Comparison of ENCODE assay signal across 8 cellular contexts in genomic region chr2:113876503-113877387, GRCh38. TPM values are rescaled to one million over a fixed set of nuclear protein-coding genes. Genes with fewer than 3 reads are reported as not detected.
DNase-seq lines count a peak whose midpoint lies in the region; ATAC-seq and TF ChIP-seq lines count a peak whose summit lies in the region.

No MANE protein-coding gene starts in this region.

- no peak for DNase-seq in IMR-90
- peak; percentile 72 for DNase-seq in T-helper 2 cell treated with Interferon-gamma antibody and Interleukin-4, amounts not matched to agents 5 μg/mL and 100 μg/mL, for 36 hours (ENCODE audit: low spot score)
- peak; percentile 84 for DNase-seq in MCF 10A (ENCODE audit: unreplicated experiment)
- peak; percentile 47 for DNase-seq in stimulated activated CD4-positive, alpha-beta T cell treated with anti-CD3 and anti-CD28 coated beads, Interleukin-12 subunit alpha, Interleukin-12 subunit beta, amount 100 ng/mL, for 4 hours
- no peak for DNase-seq in KBM-7
- DNase-seq in G401 (ENCODE audit: low spot score) = no peak

- H4K91ac ChIP-seq in IMR-90 (ENCODE audit: insufficient read depth, low read depth, low read length) = no peak overlapping the region

- no peaks in the 10 kb centered on the region for H3K27me3 ChIP-seq in IMR-90 (ENCODE audit: control insufficient read depth, insufficient read depth, low read length)

- no peak overlapping the region for H3K4me2 ChIP-seq in IMR-90 (ENCODE audit: low read depth, low read length)

- CTCF ChIA-PET in IMR-90 (lab: Yijun Ruan, JAX) = no interaction called here
- CTCF ChIA-PET in MCF 10A (lab: Yijun Ruan, JAX) = no interaction called here

- no peaks in the 10 kb centered on the region for H3K9me3 ChIP-seq in IMR-90 (ENCODE audit: control insufficient read depth, insufficient read depth, low read length)

- no peak overlapping the region for H2BK120ac ChIP-seq in IMR-90 (ENCODE audit: low read depth, low read length)

- peak overlapping the region; percentile 90 for H3K27ac Mint-ChIP-seq in T-helper 2 cell treated with Interferon-gamma antibody and Interleukin-4, amounts not matched to agents 5 μg/mL and 100 μg/mL, for 36 hours
- H3K27ac Mint-ChIP-seq in MCF 10A (ENCODE audit: low read depth, unreplicated experiment) = no peak overlapping the region

- no peak overlapping the region for H2AFZ ChIP-seq in IMR-90 (replicated peaks; ENCODE audit: low read length, poor library complexity)

- H4K5ac ChIP-seq in IMR-90 (ENCODE audit: low read depth, low read length) = no peak overlapping the region

- BruUV-seq in IMR-90 (replicated peaks; lab: Mats Ljungman, UMichigan) = no TSS peak
- no TSS peak for BruUV-seq in MCF 10A (replicated peaks; lab: Mats Ljungman, UMichigan)

- H3K56ac ChIP-seq in IMR-90 (ENCODE audit: extremely low read depth, insufficient read depth, low read length) = no peak overlapping the region

- no peak overlapping the region for H3K27ac ChIP-seq in IMR-90 (ENCODE audit: insufficient read depth, low read length)

- TF ChIP-seq CTCF in IMR-90 (conservative IDR thresholded peaks at IDR 0.05; ENCODE audit: low read depth, low read length) (no peak), MCF 10A (IDR thresholded peaks at IDR 0.05; ENCODE audit: unreplicated experiment) (no peak)

- no peak overlapping the region for H3K18ac ChIP-seq in IMR-90 (ENCODE audit: low read depth, low read length)

- H3K9me1 ChIP-seq in IMR-90 (ENCODE audit: insufficient read depth, low read length) = no peaks in the 10 kb centered on the region; the same call in none of the 2 replicates

- dilution Hi-C loops in IMR-90 (cut with HindIII; ENCODE audit: low sequenced_read_pairs, unreplicated experiment) = no loop called here

- peak overlapping the region; percentile 49; the same call in 1 of the 2 replicates for H2AK5ac ChIP-seq in IMR-90 (ENCODE audit: low read depth, low read length)

- no peak overlapping the region for H3K14ac ChIP-seq in IMR-90 (replicated peaks; ENCODE audit: low read depth, low read length)

- in situ Hi-C loops in IMR-90 (cut with MboI; ENCODE audit: low sequenced_read_pairs) = no loop called here
- in situ Hi-C loops in KBM-7 (cut with MboI; ENCODE audit: low pct_unique_long_range_greater_than_20kb, low sequenced_read_pairs) = no loop called here
- in situ Hi-C loops in G401 (cut with HindIII; ENCODE audit: low sequenced_read_pairs) = no loop called here

- TF ChIP-seq RAD21 in IMR-90 (IDR thresholded peaks at IDR 0.05; ENCODE audit: low read length) = no peak

- H3K4ac ChIP-seq in IMR-90 (ENCODE audit: low read depth, low read length) = no peak overlapping the region

- H2AK9ac ChIP-seq in IMR-90 (replicated peaks; ENCODE audit: low read depth, low read length, poor library complexity) = no peak overlapping the region

- 85% methylated on average over 9 of the region's 19 CpGs; no CpG with 5 or more reads in 1 of the 2 experiments for WGBS in IMR-90 (ENCODE audit: extremely low coverage in 2 of 2, insufficient read length in 1 of 2), 2 experiments

- no peak overlapping the region for H3K23ac ChIP-seq in IMR-90 (ENCODE audit: low read depth, low read length)

- no peak overlapping the region for H3K4me3 ChIP-seq in IMR-90 (ENCODE audit: insufficient read depth, low read depth, low read length)

- POLR2A ChIA-PET in IMR-90 (lab: Charles Lee; ENCODE audit: unreplicated experiment) (interaction anchor here (0.6 kb wide), 1 partner anchor 11 kb away, joined by 3 read pairs; no protein-coding TSS in a partner anchor), MCF 10A (lab: Yijun Ruan, JAX) (interaction anchor here (0.6 to 4.9 kb wide), 8 partner anchors 12 to 120 kb away, joined by 3 to 47 read pairs (median 4); partner anchors contain the start of genes ACTR3 and SLC35F5)

- no peak for ATAC-seq in IMR-90 (ENCODE audit: low read depth)
- ATAC-seq in HG03571 (IDR thresholded peaks at IDR 0.05; ENCODE audit: unreplicated experiment) = no peak
- no peak for ATAC-seq in HG03342 (IDR thresholded peaks at IDR 0.05; ENCODE audit: unreplicated experiment)

- no peaks in the 10 kb centered on the region for H3K36me3 ChIP-seq in IMR-90 (ENCODE audit: control insufficient read depth, insufficient read depth, low read length)

- H2BK20ac ChIP-seq in IMR-90 (ENCODE audit: low read depth, low read length) = no peak overlapping the region

- H3K27me3 Mint-ChIP-seq in T-helper 2 cell treated with Interferon-gamma antibody and Interleukin-4, amounts not matched to agents 5 μg/mL and 100 μg/mL, for 36 hours (ENCODE audit: low read depth) = no peaks in the 10 kb centered on the region
- H3K27me3 Mint-ChIP-seq in MCF 10A (ENCODE audit: insufficient read depth, unreplicated experiment) = no peaks in the 10 kb centered on the region

- intact Hi-C loops in IMR-90 (cut with micrococcal nuclease) (no loop called here), MCF 10A (cut with micrococcal nuclease) (no loop called here)

- 0 out of 4 replicates have a peak, but pooled peaks cover 0 to 4% of the 10 kb centered on the region in 2 experiments for H3K79me1 ChIP-seq in IMR-90 (ENCODE audit: low read depth in 1 of 2, low read length in 2 of 2)

- H3K9me3 Mint-ChIP-seq in T-helper 2 cell treated with Interferon-gamma antibody and Interleukin-4, amounts not matched to agents 5 μg/mL and 100 μg/mL, for 36 hours = no peaks in the 10 kb centered on the region
- H3K9me3 Mint-ChIP-seq in MCF 10A (ENCODE audit: unreplicated experiment) = no peaks in the 10 kb centered on the region

- H3K36me3 Mint-ChIP-seq in T-helper 2 cell treated with Interferon-gamma antibody and Interleukin-4, amounts not matched to agents 5 μg/mL and 100 μg/mL, for 36 hours (ENCODE audit: low read depth) = peaks cover 23% of the 10 kb centered on the region
- H3K36me3 Mint-ChIP-seq in MCF 10A (ENCODE audit: insufficient read depth, unreplicated experiment) = no peaks in the 10 kb centered on the region

- H2BK15ac ChIP-seq in IMR-90 (ENCODE audit: low read depth, low read length) = no peak overlapping the region

- H3K4me1 Mint-ChIP-seq in T-helper 2 cell treated with Interferon-gamma antibody and Interleukin-4, amounts not matched to agents 5 μg/mL and 100 μg/mL, for 36 hours (ENCODE audit: low read depth) = peaks cover 53% of the 10 kb centered on the region
- H3K4me1 Mint-ChIP-seq in MCF 10A (ENCODE audit: insufficient read depth, unreplicated experiment) = peaks cover 19% of the 10 kb centered on the region

- peaks cover 14% of the 10 kb centered on the region for H3K4me1 ChIP-seq in IMR-90 (ENCODE audit: control insufficient read depth, insufficient read depth, low read length)

- TF ChIP-seq POLR2A in IMR-90 (IDR thresholded peaks at IDR 0.05; ENCODE audit: low read depth, low read length) = no peak

- no peak overlapping the region for H3K9ac ChIP-seq in IMR-90 (ENCODE audit: low read depth, low read length)

- no peak overlapping the region for H2BK5ac ChIP-seq in IMR-90 (ENCODE audit: low read depth, low read length, poor library complexity, severe bottlenecking)

- no peak overlapping the region for H4K8ac ChIP-seq in IMR-90 (ENCODE audit: low read depth in 2 of 2, low read length in 2 of 2)

- no peaks in the 10 kb centered on the region for H4K20me1 ChIP-seq in IMR-90 (ENCODE audit: insufficient read depth, low read length)

- H3K4me3 Mint-ChIP-seq in T-helper 2 cell treated with Interferon-gamma antibody and Interleukin-4, amounts not matched to agents 5 μg/mL and 100 μg/mL, for 36 hours = peak overlapping the region; percentile 75
- no peak overlapping the region for H3K4me3 Mint-ChIP-seq in MCF 10A (ENCODE audit: unreplicated experiment)

TF ChIP-seq in IMR-90, 13 proteins besides CTCF, POLR2A, EP300 and RAD21:
- TF ChIP-seq MXI1 (IDR thresholded peaks at IDR 0.05; ENCODE audit: borderline replicate concordance, low read depth, low read length) (no peak), ELK1 (IDR thresholded peaks at IDR 0.05; ENCODE audit: borderline replicate concordance, low read depth, low read length) (no peak), MAFK (IDR thresholded peaks at IDR 0.05; ENCODE audit: low read depth, low read length) (no peak), MAZ (IDR thresholded peaks at IDR 0.05; ENCODE audit: borderline replicate concordance, low read depth, low read length) (no peak), FOS (IDR thresholded peaks at IDR 0.05; ENCODE audit: low read depth, low read length) (no peak), USF2 (IDR thresholded peaks at IDR 0.05; ENCODE audit: low read depth, low read length) (no peak), BHLHE40 (IDR thresholded peaks at IDR 0.05; ENCODE audit: low read depth, low read length) (no peak), SMC3 (IDR thresholded peaks at IDR 0.05; ENCODE audit: low read depth, low read length) (no peak), CHD1 (IDR thresholded peaks at IDR 0.05; ENCODE audit: low read depth, low read length) (no peak), RFX5 (IDR thresholded peaks at IDR 0.05; ENCODE audit: low read depth, low read length) (no peak), NFE2L2 (IDR thresholded peaks at IDR 0.05; ENCODE audit: low read depth, low read length) (no peak), CEBPB (IDR thresholded peaks at IDR 0.05; ENCODE audit: low read depth, low read length) (no peak), RCOR1 (IDR thresholded peaks at IDR 0.05; ENCODE audit: insufficient replicate concordance, low read length) (no peak)

RNA-seq across cellular contexts. Expression of gene ACTR3, which starts 13.1 kb away (rescaled TPM):
- total RNA-seq in IMR-90 (2012; rRNA removed) = 307 and 645 TPM in 2 replicates
- 201 and 246 TPM in 2 replicates for polyA plus RNA-seq in IMR-90 (2012; rRNA removed)
- 28.9 and 70.5 TPM in 2 replicates for polyA plus RNA-seq in IMR-90 (2012; cell fraction: cytosol; rRNA removed)
- 8.1 and 74.7 TPM in 2 replicates for polyA plus RNA-seq in IMR-90 (2012; cell fraction: nucleus; rRNA removed; ENCODE audit: low replicate concordance)
- 260 and 311 TPM in 2 replicates for total RNA-seq in MCF 10A (2022)
- 269 and 376 TPM in 2 replicates for total RNA-seq in G401 (2014; rRNA removed; shearing (Covaris generic))

Comparison
In these comparisons a context has a peak if more than half of its experiments do, and no peak if none do; other contexts are left out.
1. DNase-seq: peak in T-helper 2 cell treated with Interferon-gamma antibody and Interleukin-4, amounts not matched to agents 5 μg/mL and 100 μg/mL, for 36 hours (single experiment), MCF 10A (single experiment) and stimulated activated CD4-positive, alpha-beta T cell treated with anti-CD3 and anti-CD28 coated beads, Interleukin-12 subunit alpha, Interleukin-12 subunit beta, amount 100 ng/mL, for 4 hours (single experiment); none in IMR-90 (single experiment), KBM-7 (single experiment) and G401 (single experiment).